19 cellular contexts compared by ENCODE assay signal in the genomic region with DNA sequence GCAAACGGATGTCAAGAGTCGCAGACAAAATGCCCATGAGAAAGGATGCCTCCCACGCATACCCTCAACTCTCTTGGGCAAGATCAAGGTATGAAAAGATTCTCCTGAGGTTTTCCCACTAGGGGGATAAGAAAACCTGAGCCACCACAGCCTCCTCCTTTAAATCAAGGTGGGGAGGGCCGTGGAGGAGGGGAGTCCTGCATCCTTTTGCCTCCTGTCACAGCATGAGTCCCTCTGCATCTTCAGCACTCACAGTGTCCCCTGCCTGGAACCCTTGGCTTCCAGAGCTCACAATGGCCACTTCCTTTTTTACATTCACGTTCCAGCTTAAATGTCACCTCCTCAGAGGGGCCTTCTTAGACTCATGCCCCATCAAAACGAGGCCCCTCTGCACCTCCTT.
DNase-seq lines count a peak whose midpoint lies in the region; TF ChIP-seq lines count a peak whose summit lies in the region.
"Had no signal": no experiment of that assay in that cellular context is flagged by ENCODE, and none has a peak within 500 bp of the region (broad histone marks: within the 10 kb centered on the region; RNA-seq: fewer than 3 reads in every experiment).

No MANE protein-coding gene starts in this region.

- H3K9me3 ChIP-seq in BLaER1 treated with 17β-estradiol and CSF1 and Interleukin-3, amounts not matched to agents 10 nM and 100 nM (replicated peaks in 1 of 11) = no peaks in the 10 kb centered on the region
- no peaks in the 10 kb centered on the region for H3K9me3 ChIP-seq in NT2/D1 (ENCODE audit: insufficient read depth, low read length)
- H3K9me3 ChIP-seq in endodermal cell (ENCODE audit: control insufficient read depth, low read length) = no peaks in the 10 kb centered on the region
- no peaks in the 10 kb centered on the region for H3K9me3 ChIP-seq in neural progenitor cell (ENCODE audit: low read depth)
- H3K9me3 ChIP-seq in breast epithelium = no peaks in the 10 kb centered on the region
- H3K9me3 ChIP-seq: SK-N-SH had no signal

- peaks cover 15% of the 10 kb centered on the region for H3F3A ChIP-seq in neural progenitor cell (ENCODE audit: low read depth)

- intact Hi-C loops in breast epithelium (cut with DNase I; ENCODE audit: low total_unique reads) = loop anchor here (10.0 kb wide), 1 partner anchor 1225 kb away; no protein-coding TSS in a partner anchor

- TF ChIP-seq CTCF in endodermal cell (conservative IDR thresholded peaks at IDR 0.05) = peak; percentile 19
- no peak for TF ChIP-seq CTCF in neural progenitor cell (IDR thresholded peaks at IDR 0.05)
- TF ChIP-seq CTCF in breast epithelium (IDR thresholded peaks at IDR 0.05) = no peak

- no peak overlapping the region for H3K4me3 ChIP-seq in BLaER1 treated with 17β-estradiol and CSF1 and Interleukin-3, amounts not matched to agents 10 nM and 100 nM
- H3K4me3 ChIP-seq in NT2/D1 (ENCODE audit: insufficient read length, low read depth) (no peak overlapping the region), endodermal cell (ENCODE audit: low read length) (no peak overlapping the region), neural progenitor cell (no peak overlapping the region), breast epithelium (no peak overlapping the region)
- H3K4me3 ChIP-seq: GM23248 had no signal

- peak; percentile 11 for DNase-seq in NT2/D1 (ENCODE audit: low read depth, low spot score)
- peak; percentile 49 for DNase-seq in endodermal cell
- no peak for DNase-seq in neural progenitor cell (ENCODE audit: low spot score)
- DNase-seq in NCI-H1105 (lab: John Stamatoyannopoulos, UW) = no peak
- DNase-seq in breast epithelium (ENCODE audit: low spot score in 2 of 2) = no peak
- no peak for DNase-seq in NCI-H1694 treated with DMSO at 0.1 percent for 48 hours (lab: John Stamatoyannopoulos, UW)
- DNase-seq: CD4-positive, alpha-beta T cell; GM23248; Kasumi-1; NCI-H1417 treated with DMSO at 0.1 percent for 48 hours; NCI-H187; NCI-H2081 treated with DMSO at 0.1 percent for 48 hours; NCI-H2171; NCI-H226; NCI-H510A; NCI-H69; SK-N-SH; SW 1271 had no signal

- 80 to 86% methylated on average over 3 to 6 of the region's 6 CpGs for WGBS in endodermal cell (ENCODE audit: insufficient coverage in 1 of 2, insufficient read length in 1 of 2), 2 experiments

- peaks cover 16% of the 10 kb centered on the region for H3K79me2 ChIP-seq in neural progenitor cell (ENCODE audit: low read depth)

- no peak overlapping the region for H3K4me3 Mint-ChIP-seq in endodermal cell
- H3K4me3 Mint-ChIP-seq in neural progenitor cell = no peak overlapping the region
- H3K4me3 Mint-ChIP-seq: CD4-positive, alpha-beta T cell had no signal

- peak overlapping the region in 8 of 11 experiments; percentile 3 to 41 (median 10); a peak in 6 of 22 replicates for H3K4me2 ChIP-seq in BLaER1 treated with 17β-estradiol and CSF1 and Interleukin-3, amounts not matched to agents 10 nM and 100 nM
- no peak overlapping the region for H3K4me2 ChIP-seq in neural progenitor cell
- H3K4me2 ChIP-seq: SK-N-SH had no signal

- no peak overlapping the region for H3K9ac ChIP-seq in BLaER1 treated with 17β-estradiol and CSF1 and Interleukin-3, amounts not matched to agents 10 nM and 100 nM
- H3K9ac ChIP-seq in NT2/D1 (ENCODE audit: insufficient read length, low read depth) (no peak overlapping the region), endodermal cell (ENCODE audit: extremely low read depth, low read length, poor library complexity, severe bottlenecking) (no peak overlapping the region), neural progenitor cell (no peak overlapping the region)
- H3K9ac ChIP-seq: GM23248, SK-N-SH had no signal

- no peaks in the 10 kb centered on the region for H3K27me3 ChIP-seq in BLaER1 treated with 17β-estradiol and CSF1 and Interleukin-3, amounts not matched to agents 10 nM and 100 nM
- H3K27me3 ChIP-seq in NT2/D1 (ENCODE audit: insufficient read depth, insufficient read length) = no peaks in the 10 kb centered on the region
- H3K27me3 ChIP-seq in endodermal cell (ENCODE audit: control insufficient read depth, insufficient read depth, low read length, poor library complexity, severe bottlenecking) = no peaks in the 10 kb centered on the region
- H3K27me3 ChIP-seq in neural progenitor cell = no peaks in the 10 kb centered on the region
- no peaks in the 10 kb centered on the region for H3K27me3 ChIP-seq in breast epithelium

- no peaks in the 10 kb centered on the region for H3K9me3 Mint-ChIP-seq in endodermal cell
- no peaks in the 10 kb centered on the region for H3K9me3 Mint-ChIP-seq in neural progenitor cell
- H3K9me3 Mint-ChIP-seq: CD4-positive, alpha-beta T cell had no signal

- TF ChIP-seq POLR2A in breast epithelium (IDR thresholded peaks at IDR 0.05) = no peak

- H3K36me3 ChIP-seq in BLaER1 treated with 17β-estradiol and CSF1 and Interleukin-3, amounts not matched to agents 10 nM and 100 nM = peaks cover 8 to 33% (median 19%) of the 10 kb centered on the region in 11 experiments; a peak in 20 of 22 replicates
- H3K36me3 ChIP-seq in NT2/D1 (ENCODE audit: insufficient read depth, insufficient read length, low read length) (peaks cover 36% of the 10 kb centered on the region), endodermal cell (ENCODE audit: control insufficient read depth, insufficient read depth, low read length) (no peaks in the 10 kb centered on the region), neural progenitor cell (peaks cover 24% of the 10 kb centered on the region), breast epithelium (no peaks in the 10 kb centered on the region)

- peaks cover 0 to 24% (median 12%) of the 10 kb centered on the region in 10 experiments; a peak in 13 of 20 replicates for H3K4me1 ChIP-seq in BLaER1 treated with 17β-estradiol and CSF1 and Interleukin-3, amounts not matched to agents 10 nM and 100 nM
- H3K4me1 ChIP-seq in NT2/D1 (ENCODE audit: insufficient read depth, insufficient read length) (no peaks in the 10 kb centered on the region), endodermal cell (ENCODE audit: control insufficient read depth, insufficient read depth, low read length) (no peaks in the 10 kb centered on the region), neural progenitor cell (no peaks in the 10 kb centered on the region), breast epithelium (no peaks in the 10 kb centered on the region)

- no peak overlapping the region for H3K27ac ChIP-seq in BLaER1 treated with 17β-estradiol and CSF1 and Interleukin-3, amounts not matched to agents 10 nM and 100 nM
- peak overlapping the region; percentile 17 for H3K27ac ChIP-seq in endodermal cell (ENCODE audit: low read depth, low read length)
- H3K27ac ChIP-seq in neural progenitor cell = no peak overlapping the region
- no peak overlapping the region for H3K27ac ChIP-seq in breast epithelium
- H3K27ac ChIP-seq: GM23248 had no signal

- H3K27ac Mint-ChIP-seq in endodermal cell = no peak overlapping the region
- H3K27ac Mint-ChIP-seq in neural progenitor cell = peak overlapping the region; percentile 65
- H3K27ac Mint-ChIP-seq: CD4-positive, alpha-beta T cell had no signal

- H3K36me3 Mint-ChIP-seq in endodermal cell (ENCODE audit: low read depth) (no peaks in the 10 kb centered on the region), neural progenitor cell (peaks cover 66% of the 10 kb centered on the region)

- H3K4me1 Mint-ChIP-seq in endodermal cell (no peaks in the 10 kb centered on the region), neural progenitor cell (peaks cover 46% of the 10 kb centered on the region)

- H3K27me3 Mint-ChIP-seq in endodermal cell (ENCODE audit: insufficient read depth) (peaks cover 17% of the 10 kb centered on the region), neural progenitor cell (ENCODE audit: insufficient read depth, low read depth) (peaks cover 4% of the 10 kb centered on the region)

- H4K20me1 ChIP-seq in BLaER1 treated with 17β-estradiol and CSF1 and Interleukin-3, amounts not matched to agents 10 nM and 100 nM = no peaks in the 10 kb centered on the region
- peaks cover 59% of the 10 kb centered on the region for H4K20me1 ChIP-seq in neural progenitor cell (ENCODE audit: low read depth)

- no peak overlapping the region for H2AFZ ChIP-seq in neural progenitor cell (replicated peaks)
- H2AFZ ChIP-seq: GM23248 had no signal

Comparison
In these comparisons a context has a peak if more than half of its experiments do, and no peak if none do; other contexts are left out.
1. DNase-seq: peak in NT2/D1 (single experiment) and endodermal cell (single experiment); none in neural progenitor cell (single experiment), NCI-H1105 (single experiment), breast epithelium (0 of 2) and NCI-H1694 treated with DMSO at 0.1 percent for 48 hours (single experiment).